8 cellular contexts compared by ENCODE assay signal in genomic region chr12:131608740-131609665, GRCh38.
DNase-seq lines count a peak whose midpoint lies in the region; ATAC-seq and TF ChIP-seq lines count a peak whose summit lies in the region.

No MANE protein-coding gene starts in this region.

- no peak overlapping the region for H3K4me3 ChIP-seq in LNCaP clone FGC (ENCODE audit: low read depth, low read length)

- H3K4me1 Mint-ChIP-seq in activated CD4-positive, alpha-beta memory T cell treated with anti-CD3 and anti-CD28 coated beads, Interleukin-2, amount 10 ng/mL, durations not matched to agents 7 days and 5 days: peaks cover 58% of the 10 kb centered on the region
- peaks cover 37 to 47% of the 10 kb centered on the region in 2 donors for H3K4me1 Mint-ChIP-seq in effector memory CD8-positive, alpha-beta T cell (ENCODE audit: low read depth in 2 of 2)
- H3K4me1 Mint-ChIP-seq in mesothelial cell of epicardium: peaks cover 2% of the 10 kb centered on the region

- peak; percentile 5 to 52 (median 35) for DNase-seq in NCI-H1417 (lab: John Stamatoyannopoulos, UW)
- DNase-seq in NCI-H1417 treated with DMSO at 0.1 percent for 48 hours (lab: John Stamatoyannopoulos, UW): no peak
- no peak for DNase-seq in LNCaP clone FGC (ENCODE audit: low read depth)
- peak; percentile 75 for DNase-seq in activated CD4-positive, alpha-beta memory T cell treated with anti-CD3 and anti-CD28 coated beads, Interleukin-2, amount 10 ng/mL, durations not matched to agents 7 days and 5 days
- peak; percentile 54 to 64 (median 56) for DNase-seq in effector memory CD8-positive, alpha-beta T cell
- peak in 1 of 2 experiments; percentile 80 for DNase-seq in mesothelial cell of epicardium (ENCODE audit: low spot score in 2 of 2, unreplicated experiment in 2 of 2)
- peak; percentile 80 for DNase-seq in stimulated activated CD8-positive, alpha-beta memory T cell treated with anti-CD3 and anti-CD28 coated beads, Interleukin-4, amount 100 ng/mL, for 48 hours

- no peak for TF ChIP-seq POLR2A in GM18505 (IDR thresholded peaks at IDR 0.05; ENCODE audit: borderline replicate concordance, extremely low read depth, insufficient read depth, insufficient read length)

- POLR2A ChIA-PET in activated CD4-positive, alpha-beta memory T cell treated with anti-CD3 and anti-CD28 coated beads, Interleukin-2, amount 10 ng/mL, durations not matched to agents 7 days and 5 days (lab: Charles Lee): no interaction called here

- H3K27me3 Mint-ChIP-seq in activated CD4-positive, alpha-beta memory T cell treated with anti-CD3 and anti-CD28 coated beads, Interleukin-2, amount 10 ng/mL, durations not matched to agents 7 days and 5 days: no peaks in the 10 kb centered on the region
- no peaks in the 10 kb centered on the region for H3K27me3 Mint-ChIP-seq in effector memory CD8-positive, alpha-beta T cell
- H3K27me3 Mint-ChIP-seq in mesothelial cell of epicardium (ENCODE audit: low read depth): peaks cover 58% of the 10 kb centered on the region

- CTCF ChIA-PET in activated CD4-positive, alpha-beta memory T cell treated with anti-CD3 and anti-CD28 coated beads, Interleukin-2, amount 10 ng/mL, durations not matched to agents 7 days and 5 days (lab: Charles Lee): interaction anchor here (1.0 kb wide), 1 partner anchor 11 kb away, joined by 3 read pairs; no protein-coding TSS in a partner anchor

- peak overlapping the region; percentile 98 for H3K27ac Mint-ChIP-seq in activated CD4-positive, alpha-beta memory T cell treated with anti-CD3 and anti-CD28 coated beads, Interleukin-2, amount 10 ng/mL, durations not matched to agents 7 days and 5 days
- H3K27ac Mint-ChIP-seq in effector memory CD8-positive, alpha-beta T cell: no peak overlapping the region
- H3K27ac Mint-ChIP-seq in mesothelial cell of epicardium: no peak overlapping the region

- peak; percentile 71 for ATAC-seq in effector memory CD8-positive, alpha-beta T cell (replicated peaks)
- no peak for ATAC-seq in GM18505 (IDR thresholded peaks at IDR 0.05; ENCODE audit: unreplicated experiment)

- peak; percentile 77 for TF ChIP-seq CTCF in LNCaP clone FGC (IDR thresholded peaks at IDR 0.05; ENCODE audit: control insufficient read depth, extremely low read depth, insufficient read depth)
- TF ChIP-seq CTCF in mesothelial cell of epicardium (IDR thresholded peaks at IDR 0.05; ENCODE audit: unreplicated experiment): peak; percentile 87

- peaks cover 10% of the 10 kb centered on the region for H3K36me3 Mint-ChIP-seq in activated CD4-positive, alpha-beta memory T cell treated with anti-CD3 and anti-CD28 coated beads, Interleukin-2, amount 10 ng/mL, durations not matched to agents 7 days and 5 days (ENCODE audit: low read depth)
- H3K36me3 Mint-ChIP-seq in effector memory CD8-positive, alpha-beta T cell (ENCODE audit: insufficient read depth): no peaks in the 10 kb centered on the region
- no peaks in the 10 kb centered on the region for H3K36me3 Mint-ChIP-seq in mesothelial cell of epicardium

- no peak overlapping the region for H3K4me3 Mint-ChIP-seq in activated CD4-positive, alpha-beta memory T cell treated with anti-CD3 and anti-CD28 coated beads, Interleukin-2, amount 10 ng/mL, durations not matched to agents 7 days and 5 days
- peak overlapping the region; percentile 58 to 68 for H3K4me3 Mint-ChIP-seq in effector memory CD8-positive, alpha-beta T cell
- no peak overlapping the region for H3K4me3 Mint-ChIP-seq in mesothelial cell of epicardium

- peaks cover 3% of the 10 kb centered on the region for H3K9me3 Mint-ChIP-seq in activated CD4-positive, alpha-beta memory T cell treated with anti-CD3 and anti-CD28 coated beads, Interleukin-2, amount 10 ng/mL, durations not matched to agents 7 days and 5 days
- no peaks in the 10 kb centered on the region for H3K9me3 Mint-ChIP-seq in effector memory CD8-positive, alpha-beta T cell
- no peaks in the 10 kb centered on the region for H3K9me3 Mint-ChIP-seq in mesothelial cell of epicardium

Comparison
In these comparisons a context has a peak if more than half of its experiments do, and no peak if none do; other contexts are left out.
1. DNase-seq: peak in NCI-H1417 (3 of 3), activated CD4-positive, alpha-beta memory T cell treated with anti-CD3 and anti-CD28 coated beads, Interleukin-2, amount 10 ng/mL, durations not matched to agents 7 days and 5 days (single experiment), effector memory CD8-positive, alpha-beta T cell (3 of 3) and stimulated activated CD8-positive, alpha-beta memory T cell treated with anti-CD3 and anti-CD28 coated beads, Interleukin-4, amount 100 ng/mL, for 48 hours (single experiment); none in NCI-H1417 treated with DMSO at 0.1 percent for 48 hours (single experiment) and LNCaP clone FGC (single experiment).
2. H3K4me3 Mint-ChIP-seq: peak in effector memory CD8-positive, alpha-beta T cell (2 of 2); none in activated CD4-positive, alpha-beta memory T cell treated with anti-CD3 and anti-CD28 coated beads, Interleukin-2, amount 10 ng/mL, durations not matched to agents 7 days and 5 days (single experiment) and mesothelial cell of epicardium (single experiment).